ENCODE assay signal across 12 cellular contexts in genomic region chr2:233341296-233341695, GRCh38. TPM values are rescaled to one million over a fixed set of nuclear protein-coding genes. Genes with fewer than 3 reads are reported as not detected.
"Had no signal": no experiment of that assay in that cellular context is flagged by ENCODE, and none has a peak within 500 bp of the region (broad histone marks: within the 10 kb centered on the region; RNA-seq: fewer than 3 reads in every experiment).

No MANE protein-coding gene starts in this region.

- ATAC-seq: GM23338, HCT116 had no signal

- H3K4me3 Mint-ChIP-seq: GM23338, H9, HFFc6 had no signal

- H3K9me3 Mint-ChIP-seq: GM23338, HFFc6 had no signal

- H3K4me3 ChIP-seq: GM23248, GM23338, HAP-1 had no signal

- H3K27ac Mint-ChIP-seq: GM23338, H9, HFFc6 had no signal

- H3K4me1 ChIP-seq: HAP-1 had no signal

- H3K36me3 ChIP-seq: HAP-1 had no signal

- FAIRE-seq: H1, H54 had no signal

- H3K9ac ChIP-seq: GM23248 had no signal

- H3K9me3 ChIP-seq: HAP-1 had no signal

- DNase-seq: GM23248, GOT3, H7, H9, HCEC 1CT, HFFc6 had no signal

- H2AFZ ChIP-seq: GM23248 had no signal

- H3K4me2 ChIP-seq: GM23338 had no signal

- H3K27ac ChIP-seq: GM23248 had no signal

RNA-seq across cellular contexts. Expression of gene SAG, which starts 33.7 kb away (rescaled TPM):
- total RNA-seq: GM23248, GM23338, H1, H4, H7, H9, HFFc6 had no signal
- polyA plus RNA-seq: GM23248, GM23338, H1 had no signal
